1 cellular context compared by ENCODE assay signal in the genomic region with DNA sequence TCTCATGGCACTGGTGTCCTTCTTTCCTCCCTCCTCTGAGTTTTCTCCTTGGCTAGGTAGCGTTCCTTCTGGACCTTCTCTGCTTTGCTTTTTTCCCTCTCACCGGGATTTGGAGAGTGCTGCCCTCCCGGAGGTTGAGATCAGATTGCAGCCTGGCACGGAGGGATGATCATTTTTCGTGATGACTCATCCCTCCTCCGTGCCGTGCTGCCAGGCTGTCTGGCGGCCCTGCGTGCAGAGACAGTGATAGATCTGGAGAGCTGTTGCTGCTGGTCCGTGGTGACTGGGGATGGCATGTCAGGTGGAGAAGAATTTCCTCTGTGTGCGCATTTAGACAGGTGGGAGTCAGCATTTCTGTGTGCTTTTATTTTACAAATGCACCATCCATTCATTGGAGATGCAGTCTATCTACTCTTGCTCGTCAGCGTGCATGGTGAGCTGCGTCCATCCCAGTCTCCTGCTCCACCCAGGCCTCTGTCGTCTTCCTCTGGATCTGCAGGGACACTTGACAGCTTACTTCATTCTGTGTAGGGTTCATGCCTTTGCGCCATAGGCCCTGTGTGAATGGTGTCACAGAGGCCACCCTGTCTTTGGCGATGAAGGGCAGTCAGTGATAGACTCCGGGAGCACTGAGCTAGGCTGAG.
TF ChIP-seq lines count a peak whose summit lies in the region.

No MANE protein-coding gene starts in this region.

TF ChIP-seq in HCT116, 20 proteins besides CTCF, POLR2A, EP300 and RAD21 (continued from another document):
- TF ChIP-seq EZH2 (IDR thresholded peaks at IDR 0.05) (no peak), SRF (IDR thresholded peaks at IDR 0.05; ENCODE audit: low read depth) (no peak), YY1 (IDR thresholded peaks at IDR 0.05; ENCODE audit: extremely low read depth, insufficient replicate concordance, low read depth, low read length) (no peak), EZH2phosphoT487 (IDR thresholded peaks at IDR 0.05; ENCODE audit: borderline replicate concordance) (no peak), CEBPB (IDR thresholded peaks at IDR 0.05; ENCODE audit: low read depth) (no peak), FOSL1 (IDR thresholded peaks at IDR 0.05; ENCODE audit: low read depth) (peak; percentile 67), JUND (IDR thresholded peaks at IDR 0.05) (peak; percentile 85), CBX3 (IDR thresholded peaks at IDR 0.05; ENCODE audit: low read depth) (peak; percentile 78; the same call in 1 of the 2 replicates), EGR1 (IDR thresholded peaks at IDR 0.05; ENCODE audit: low read depth) (no peak)
- TF ChIP-seq, protein P1, sequence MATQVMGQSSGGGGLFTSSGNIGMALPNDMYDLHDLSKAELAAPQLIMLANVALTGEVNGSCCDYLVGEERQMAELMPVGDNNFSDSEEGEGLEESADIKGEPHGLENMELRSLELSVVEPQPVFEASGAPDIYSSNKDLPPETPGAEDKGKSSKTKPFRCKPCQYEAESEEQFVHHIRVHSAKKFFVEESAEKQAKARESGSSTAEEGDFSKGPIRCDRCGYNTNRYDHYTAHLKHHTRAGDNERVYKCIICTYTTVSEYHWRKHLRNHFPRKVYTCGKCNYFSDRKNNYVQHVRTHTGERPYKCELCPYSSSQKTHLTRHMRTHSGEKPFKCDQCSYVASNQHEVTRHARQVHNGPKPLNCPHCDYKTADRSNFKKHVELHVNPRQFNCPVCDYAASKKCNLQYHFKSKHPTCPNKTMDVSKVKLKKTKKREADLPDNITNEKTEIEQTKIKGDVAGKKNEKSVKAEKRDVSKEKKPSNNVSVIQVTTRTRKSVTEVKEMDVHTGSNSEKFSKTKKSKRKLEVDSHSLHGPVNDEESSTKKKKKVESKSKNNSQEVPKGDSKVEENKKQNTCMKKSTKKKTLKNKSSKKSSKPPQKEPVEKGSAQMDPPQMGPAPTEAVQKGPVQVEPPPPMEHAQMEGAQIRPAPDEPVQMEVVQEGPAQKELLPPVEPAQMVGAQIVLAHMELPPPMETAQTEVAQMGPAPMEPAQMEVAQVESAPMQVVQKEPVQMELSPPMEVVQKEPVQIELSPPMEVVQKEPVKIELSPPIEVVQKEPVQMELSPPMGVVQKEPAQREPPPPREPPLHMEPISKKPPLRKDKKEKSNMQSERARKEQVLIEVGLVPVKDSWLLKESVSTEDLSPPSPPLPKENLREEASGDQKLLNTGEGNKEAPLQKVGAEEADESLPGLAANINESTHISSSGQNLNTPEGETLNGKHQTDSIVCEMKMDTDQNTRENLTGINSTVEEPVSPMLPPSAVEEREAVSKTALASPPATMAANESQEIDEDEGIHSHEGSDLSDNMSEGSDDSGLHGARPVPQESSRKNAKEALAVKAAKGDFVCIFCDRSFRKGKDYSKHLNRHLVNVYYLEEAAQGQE (IDR thresholded peaks at IDR 0.05; ENCODE audit: low read depth) = no peak
- TF ChIP-seq, protein P2, sequence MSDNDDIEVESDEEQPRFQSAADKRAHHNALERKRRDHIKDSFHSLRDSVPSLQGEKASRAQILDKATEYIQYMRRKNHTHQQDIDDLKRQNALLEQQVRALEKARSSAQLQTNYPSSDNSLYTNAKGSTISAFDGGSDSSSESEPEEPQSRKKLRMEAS (IDR thresholded peaks at IDR 0.05) = no peak
